Comparison of ENCODE assay signal across 18 cellular contexts in genomic region chr11:116861539-116861938, GRCh38. TPM values are rescaled to one million over a fixed set of nuclear protein-coding genes. Genes with fewer than 3 reads are reported as not detected.
DNase-seq lines count a peak whose midpoint lies in the region; ATAC-seq and TF ChIP-seq lines count a peak whose summit lies in the region.
"Had no signal": no experiment of that assay in that cellular context is flagged by ENCODE, and none has a peak within 500 bp of the region (broad histone marks: within the 10 kb centered on the region; RNA-seq: fewer than 3 reads in every experiment).

No MANE protein-coding gene starts in this region.

- no peaks in the 10 kb centered on the region for H4K20me1 ChIP-seq in neural progenitor cell (ENCODE audit: low read depth)

- no peaks in the 10 kb centered on the region for H3K27me3 Mint-ChIP-seq in CD4-positive, alpha-beta memory T cell
- peaks cover 2% of the 10 kb centered on the region for H3K27me3 Mint-ChIP-seq in neural progenitor cell (ENCODE audit: insufficient read depth, low read depth)

- H3K4me1 Mint-ChIP-seq in CD4-positive, alpha-beta memory T cell, result peaks cover 7 to 21% (median 11%) of the 10 kb centered on the region in 4 donors
- H3K4me1 Mint-ChIP-seq in neural progenitor cell, result no peaks in the 10 kb centered on the region
- H3K4me1 Mint-ChIP-seq: CD14-positive monocyte, H9, nephron had no signal

- WGBS in spleen, 5 donors, result 35 to 96% (median 94%) methylated on average over 1 of the region's 1 CpG

- H3K27ac ChIP-seq in CD4-positive, alpha-beta memory T cell (ENCODE audit: low read depth, low read length), result no peak overlapping the region
- no peak overlapping the region for H3K27ac ChIP-seq in spleen
- no peak overlapping the region for H3K27ac ChIP-seq in neural progenitor cell
- H3K27ac ChIP-seq: hepatocyte, Peyer's patch, skin epidermis, suprapubic skin had no signal

- peaks cover 56% of the 10 kb centered on the region for H3K36me3 ChIP-seq in CD4-positive, alpha-beta memory T cell (ENCODE audit: insufficient read depth, low read length)
- H3K36me3 ChIP-seq in adipocyte (ENCODE audit: control insufficient read depth, insufficient read depth, low read length, severe bottlenecking) (peaks cover 65% of the 10 kb centered on the region), spleen (peaks cover 5 to 100% (median 91%) of the 10 kb centered on the region in 6 donors), neural progenitor cell (peaks cover 5% of the 10 kb centered on the region)

- no peak overlapping the region for H3K4me2 ChIP-seq in neural progenitor cell
- H3K4me2 ChIP-seq: hepatocyte had no signal

- ATAC-seq in GM19035 (IDR thresholded peaks at IDR 0.05; ENCODE audit: unreplicated experiment), result no peak
- ATAC-seq: left ventricle myocardium superior had no signal

- H3K79me2 ChIP-seq in neural progenitor cell (ENCODE audit: low read depth), result no peaks in the 10 kb centered on the region
- H3K79me2 ChIP-seq: hepatocyte had no signal

- TF ChIP-seq POLR2A in spleen (IDR thresholded peaks at IDR 0.05), result no peak

- H3K27ac Mint-ChIP-seq in CD4-positive, alpha-beta memory T cell, result peak overlapping the region in 6 of 7 donors; percentile 45 to 83 (median 67)
- H3K27ac Mint-ChIP-seq in neural progenitor cell, result no peak overlapping the region
- H3K27ac Mint-ChIP-seq: nephron had no signal

- no peak overlapping the region for H3K9ac ChIP-seq in adipocyte (ENCODE audit: low read length)
- no peak overlapping the region for H3K9ac ChIP-seq in neural progenitor cell

- peaks cover 7% of the 10 kb centered on the region for H3K4me1 ChIP-seq in CD4-positive, alpha-beta memory T cell (ENCODE audit: insufficient read depth, low read length)
- H3K4me1 ChIP-seq in adipocyte (ENCODE audit: control insufficient read depth, insufficient read depth, low read length), result peaks cover 39% of the 10 kb centered on the region
- H3K4me1 ChIP-seq in spleen, result no peaks in the 10 kb centered on the region
- H3K4me1 ChIP-seq in neural progenitor cell, result no peaks in the 10 kb centered on the region
- H3K4me1 ChIP-seq: Peyer's patch, suprapubic skin had no signal

- no peaks in the 10 kb centered on the region for H3K9me3 Mint-ChIP-seq in CD4-positive, alpha-beta memory T cell
- no peaks in the 10 kb centered on the region for H3K9me3 Mint-ChIP-seq in neural progenitor cell
- H3K9me3 Mint-ChIP-seq: CD14-positive monocyte, endodermal cell, H9, nephron had no signal

- H3K27me3 ChIP-seq in CD4-positive, alpha-beta memory T cell (ENCODE audit: insufficient read depth, low read length), result no peaks in the 10 kb centered on the region
- no peaks in the 10 kb centered on the region for H3K27me3 ChIP-seq in adipocyte (replicated peaks; ENCODE audit: control insufficient read depth, insufficient read depth, low read length)
- H3K27me3 ChIP-seq in spleen (replicated peaks in 1 of 7), result no peaks in the 10 kb centered on the region
- no peaks in the 10 kb centered on the region for H3K27me3 ChIP-seq in neural progenitor cell
- H3K27me3 ChIP-seq: hepatocyte, Peyer's patch, suprapubic skin had no signal

- H3K36me3 Mint-ChIP-seq in CD4-positive, alpha-beta memory T cell, result peaks cover 78 to 82% of the 10 kb centered on the region in 2 donors
- H3K36me3 Mint-ChIP-seq in neural progenitor cell, result peaks cover 34% of the 10 kb centered on the region

- H2AFZ ChIP-seq in neural progenitor cell (replicated peaks), result no peak overlapping the region
- H2AFZ ChIP-seq: hepatocyte had no signal

- CTCF ChIA-PET in CD4-positive, alpha-beta memory T cell (lab: Charles Lee; ENCODE audit: partially characterized antibody), result interaction anchor here (0.7 to 1.9 kb wide), 3 partner anchors 25 to 238 kb away, joined by 4 to 11 read pairs (median 5); no protein-coding TSS in a partner anchor

- no peak overlapping the region for H3K4me3 ChIP-seq in CD4-positive, alpha-beta memory T cell (ENCODE audit: low read length in 2 of 2)
- H3K4me3 ChIP-seq in adipocyte (ENCODE audit: low read length), result no peak overlapping the region
- no peak overlapping the region for H3K4me3 ChIP-seq in spleen
- no peak overlapping the region for H3K4me3 ChIP-seq in neural progenitor cell
- H3K4me3 ChIP-seq: hepatocyte, Peyer's patch, skin epidermis, suprapubic skin had no signal

- H3K9me3 ChIP-seq in CD4-positive, alpha-beta memory T cell (ENCODE audit: control insufficient read depth in 1 of 2, low read length in 2 of 2), result no peaks in the 10 kb centered on the region
- H3K9me3 ChIP-seq in adipocyte (ENCODE audit: control insufficient read depth, low read length) (no peaks in the 10 kb centered on the region), spleen (no peaks in the 10 kb centered on the region), neural progenitor cell (ENCODE audit: low read depth) (no peaks in the 10 kb centered on the region)
- H3K9me3 ChIP-seq: Peyer's patch, suprapubic skin had no signal

- no peak for DNase-seq in CD4-positive, alpha-beta memory T cell
- peak; percentile 98 for DNase-seq in HT1080 (ENCODE audit: low read depth)
- peak; percentile 13 for DNase-seq in adipocyte (ENCODE audit: low read depth)
- DNase-seq in glomerular visceral epithelial cell (ENCODE audit: extremely low spot score), result peak; percentile 15
- DNase-seq in activated CD4-positive, CD25-positive, alpha-beta regulatory T cell treated with anti-CD3 and anti-CD28 coated beads, Interleukin-2, amount 50 U/mL, for 72 hours, result no peak
- DNase-seq in spleen, result no peak
- DNase-seq in neural progenitor cell (ENCODE audit: low spot score), result no peak
- DNase-seq: endodermal cell, H9, left ventricle myocardium superior, Peyer's patch had no signal

- no peaks in the 10 kb centered on the region for H3F3A ChIP-seq in neural progenitor cell (ENCODE audit: low read depth)

- no peak overlapping the region for H3K4me3 Mint-ChIP-seq in CD4-positive, alpha-beta memory T cell
- no peak overlapping the region for H3K4me3 Mint-ChIP-seq in neural progenitor cell
- H3K4me3 Mint-ChIP-seq: CD14-positive monocyte, endodermal cell, H9, nephron had no signal

- no peak for TF ChIP-seq CTCF in spleen (IDR thresholded peaks at IDR 0.05 in 8 of 11, conservative IDR thresholded peaks at IDR 0.05 in 3 of 11)
- TF ChIP-seq CTCF in neural progenitor cell (IDR thresholded peaks at IDR 0.05), result no peak

- intact Hi-C loops in CD4-positive, alpha-beta memory T cell (cut with micrococcal nuclease), result no loop called here
- intact Hi-C loops in spleen (cut with DNase I; ENCODE audit: low total_unique reads), result no loop called here

- POLR2A ChIA-PET in CD4-positive, alpha-beta memory T cell (lab: Charles Lee; ENCODE audit: partially characterized antibody), result interaction anchor here (4.4 kb wide), 1 partner anchor 9 kb away, joined by 22 read pairs; no protein-coding TSS in a partner anchor

RNA-seq across cellular contexts. Expression of gene APOA1, which starts 24.1 kb away (rescaled TPM):
- total RNA-seq in CD4-positive, alpha-beta memory T cell, result under 1 TPM in 1 of 2 experiments, not detected in 1; 0.75 TPM
- polyA plus RNA-seq in CD4-positive, alpha-beta memory T cell, result under 1 TPM in 1 of 2 donors, not detected in 1; 0.50 TPM
- 0.14 and 0.27 TPM in 2 replicates for total RNA-seq in HT1080 (2014; rRNA removed; shearing (Covaris generic))
- polyA plus RNA-seq in HT1080 (2015; cell fraction: cytosol; rRNA removed), result not detected in 2 replicates
- not detected in 2 replicates for polyA plus RNA-seq in HT1080 (2015; cell fraction: nucleus; rRNA removed)
- total RNA-seq in spleen, result 1 to 10 TPM in 3 of 7 donors, under 1 TPM in 2, not detected in 2; 0.44 to 2.2 (median 1.1) TPM
- 1 to 10 TPM; 1.4 to 3.3 (median 1.9) TPM for polyA plus RNA-seq in spleen
- 0.84 and 2.7 TPM in 2 replicates for total RNA-seq in neural progenitor cell (ENCODE audit: low replicate concordance)
- total RNA-seq: NCI-H460 had no signal
- polyA plus RNA-seq: CD14-positive monocyte had no signal

RNA-seq across cellular contexts. Expression of gene APOC3, which starts 31.8 kb away (rescaled TPM):
- not detected for total RNA-seq in CD4-positive, alpha-beta memory T cell
- polyA plus RNA-seq in CD4-positive, alpha-beta memory T cell, result not detected
- total RNA-seq in HT1080 (2014; rRNA removed; shearing (Covaris generic)), result not detected in 2 replicates
- polyA plus RNA-seq in HT1080 (2015; cell fraction: cytosol; rRNA removed), result not detected in 2 replicates
- polyA plus RNA-seq in HT1080 (2015; cell fraction: nucleus; rRNA removed), result not detected in 2 replicates
- total RNA-seq in spleen, result not detected
- under 1 TPM in 1 of 3 donors, not detected in 2; 0.70 TPM for polyA plus RNA-seq in spleen
- not detected in 2 replicates for total RNA-seq in neural progenitor cell (ENCODE audit: low replicate concordance)
- total RNA-seq: endodermal cell, H9, left ventricle myocardium superior, NCI-H460 had no signal
- polyA plus RNA-seq: CD14-positive monocyte had no signal

RNA-seq across cellular contexts. Expression of gene APOA4, which starts 38.4 kb away (rescaled TPM):
- total RNA-seq in CD4-positive, alpha-beta memory T cell, result not detected
- not detected for polyA plus RNA-seq in CD4-positive, alpha-beta memory T cell
- not detected in 2 replicates for total RNA-seq in HT1080 (2014; rRNA removed; shearing (Covaris generic))
- polyA plus RNA-seq in HT1080 (2015; cell fraction: cytosol; rRNA removed), result not detected in 2 replicates
- not detected in 2 replicates for polyA plus RNA-seq in HT1080 (2015; cell fraction: nucleus; rRNA removed)
- not detected for total RNA-seq in spleen
- under 1 TPM in 2 of 3 donors, not detected in 1; 0.05 to 0.16 TPM for polyA plus RNA-seq in spleen
- total RNA-seq in neural progenitor cell (ENCODE audit: low replicate concordance), result 0.12 and 0.56 TPM in 2 replicates
- total RNA-seq: H9, left ventricle myocardium superior, NCI-H460 had no signal
- polyA plus RNA-seq: CD14-positive monocyte had no signal

Comparison
In these comparisons a context has a peak if more than half of its experiments do, and no peak if none do; other contexts are left out.
1. DNase-seq: peak in HT1080 (single experiment), adipocyte (single experiment) and glomerular visceral epithelial cell (single experiment); none in CD4-positive, alpha-beta memory T cell (0 of 5), activated CD4-positive, CD25-positive, alpha-beta regulatory T cell treated with anti-CD3 and anti-CD28 coated beads, Interleukin-2, amount 50 U/mL, for 72 hours (single experiment), spleen (single experiment) and neural progenitor cell (single experiment).